23 cellular contexts compared by ENCODE assay signal in genomic region chr11:134800130-134800529, GRCh38.
"Had no signal": no experiment of that assay in that cellular context is flagged by ENCODE, and none has a peak within 500 bp of the region (broad histone marks: within the 10 kb centered on the region; RNA-seq: fewer than 3 reads in every experiment).

No MANE protein-coding gene starts in this region.

- H3K36me3 ChIP-seq: brain microvascular endothelial cell, cardiac muscle cell had no signal

- ATAC-seq: activated T-cell treated with anti-CD3 and anti-CD28 coated beads, Interleukin-2, amount 50 U/mL, for 4 hours; activated T-helper 17 cell treated with anti-CD3 and anti-CD28 coated beads, Interleukin-2, amount 50 U/mL, for 72 hours; PC-3; T-cell had no signal

- H3K27me3 ChIP-seq: brain microvascular endothelial cell, cardiac muscle cell had no signal

- H3K9me3 Mint-ChIP-seq: activated B cell treated with CpG ODN at 0.5 μM for 24 hours; activated CD4-positive, alpha-beta memory T cell treated with anti-CD3 and anti-CD28 coated beads for 36 hours; activated CD4-positive, alpha-beta T cell treated with anti-CD3 and anti-CD28 coated beads, Interleukin-2, amount 10 ng/mL, durations not matched to agents 7 days and 5 days; activated naive CD4-positive, alpha-beta T cell treated with anti-CD3 and anti-CD28 coated beads for 36 hours; activated T-cell treated with anti-CD3 and anti-CD28 coated beads, Interleukin-2, amount 50 U/mL, for 4 hours; activated T-helper 17 cell treated with anti-CD3 and anti-CD28 coated beads, Interleukin-2, amount 50 U/mL, for 72 hours; T-cell had no signal

- H3K4me1 Mint-ChIP-seq: activated B cell treated with CpG ODN at 0.5 μM for 24 hours; activated CD4-positive, alpha-beta T cell treated with anti-CD3 and anti-CD28 coated beads, Interleukin-2, amount 10 ng/mL, durations not matched to agents 7 days and 5 days; activated T-helper 17 cell treated with anti-CD3 and anti-CD28 coated beads, Interleukin-2, amount 50 U/mL, for 72 hours had no signal

- H3K36me3 Mint-ChIP-seq: activated CD4-positive, alpha-beta memory T cell treated with anti-CD3 and anti-CD28 coated beads for 36 hours; activated naive CD8-positive, alpha-beta T cell; T-cell had no signal

- H3K4me3 Mint-ChIP-seq: activated B cell treated with CpG ODN at 0.5 μM for 24 hours; activated CD4-positive, alpha-beta memory T cell treated with anti-CD3 and anti-CD28 coated beads for 36 hours; activated CD4-positive, alpha-beta T cell treated with anti-CD3 and anti-CD28 coated beads, Interleukin-2, amount 10 ng/mL, durations not matched to agents 7 days and 5 days; activated naive CD4-positive, alpha-beta T cell treated with anti-CD3 and anti-CD28 coated beads for 36 hours; activated naive CD8-positive, alpha-beta T cell; activated T-cell treated with anti-CD3 and anti-CD28 coated beads, Interleukin-2, amount 50 U/mL, for 4 hours; activated T-helper 17 cell treated with anti-CD3 and anti-CD28 coated beads, Interleukin-2, amount 50 U/mL, for 72 hours; T-cell had no signal

- H3K4me3 ChIP-seq: cardiac muscle cell had no signal

- H3K27ac Mint-ChIP-seq: activated B cell treated with CpG ODN at 0.5 μM for 24 hours; activated CD4-positive, alpha-beta memory T cell treated with anti-CD3 and anti-CD28 coated beads for 36 hours; activated CD4-positive, alpha-beta T cell treated with anti-CD3 and anti-CD28 coated beads, Interleukin-2, amount 10 ng/mL, durations not matched to agents 7 days and 5 days; activated naive CD4-positive, alpha-beta T cell treated with anti-CD3 and anti-CD28 coated beads for 36 hours; activated naive CD8-positive, alpha-beta T cell; activated T-helper 17 cell treated with anti-CD3 and anti-CD28 coated beads, Interleukin-2, amount 50 U/mL, for 72 hours; T-cell had no signal

- DNase-seq: activated B cell treated with CpG ODN at 0.5 μM for 24 hours; activated CD4-positive, alpha-beta memory T cell treated with anti-CD3 and anti-CD28 coated beads for 36 hours; activated CD4-positive, alpha-beta T cell treated with anti-CD3 and anti-CD28 coated beads for 1 hour; activated CD4-positive, alpha-beta T cell treated with anti-CD3 and anti-CD28 coated beads, Interleukin-2, amount 10 ng/mL, durations not matched to agents 7 days and 5 days; activated CD8-positive, alpha-beta memory T cell treated with anti-CD3 and anti-CD28 coated beads for 24 hours; activated gamma-delta T cell; activated naive CD4-positive, alpha-beta T cell treated with anti-CD3 and anti-CD28 coated beads for 36 hours; activated T-cell treated with anti-CD3 and anti-CD28 coated beads, Interleukin-2, amount 50 U/mL, for 4 hours; brain microvascular endothelial cell; KG1; NCI-H1048; NCI-H1417; NCI-H1694 treated with DMSO at 0.1 percent for 48 hours; NCI-H2029 treated with DMSO at 0.1 percent for 48 hours; NCI-H510A; PC-3; SIG-M5; T-cell; T-helper 2 cell; T1000 had no signal

- H3K27ac ChIP-seq: brain microvascular endothelial cell, cardiac muscle cell had no signal
